8 cellular contexts compared by ENCODE assay signal in genomic region chr20:44187054-44187762, GRCh38. TPM values are rescaled to one million over a fixed set of nuclear protein-coding genes. Genes with fewer than 3 reads are reported as not detected.
A peak's percentile ranks its signal among the peaks of the same experiment; 100 is the strongest.
DNase-seq lines count a peak whose midpoint lies in the region; ATAC-seq and TF ChIP-seq lines count a peak whose summit lies in the region.

Gene JPH2, minus strand, starts transcription at chr20:44187188. Its CDS starts 483 bp downstream, at chr20:44186705.

- DNase-seq in GM03348 (ENCODE audit: low spot score) (peak; percentile 88), SW 1271 (lab: John Stamatoyannopoulos, UW) (peak; percentile 41 to 76), foreskin fibroblast (peak; percentile 72 to 88), omental fat pad (ENCODE audit: low spot score) (no peak), UCSD-AML1 (lab: John Stamatoyannopoulos, UW; ENCODE audit: unreplicated experiment) (no peak), NCI-H2196 treated with DMSO at 0.1 percent for 48 hours (lab: John Stamatoyannopoulos, UW; ENCODE audit: unreplicated experiment) (no peak), cerebellar nuclear complex (lab: John Stamatoyannopoulos, UW) (no peak)

- TF ChIP-seq CTCF in foreskin fibroblast (IDR thresholded peaks at IDR 0.05; ENCODE audit: low read depth, low read length) (no peak), omental fat pad (IDR thresholded peaks at IDR 0.05) (no peak)

- ATAC-seq in omental fat pad (ENCODE audit: low FRiP score) (peak; percentile 83), GM21447 (IDR thresholded peaks at IDR 0.05; ENCODE audit: unreplicated experiment) (no peak)

- peak within 1 kb of the TSS; percentile 52 to 60 for H3K4me3 ChIP-seq in foreskin fibroblast (ENCODE audit: low read depth in 1 of 2, low read length in 2 of 2)

RNA-seq across cellular contexts. Expression of gene JPH2, which starts in this region (rescaled TPM):
- 1 to 10 TPM; 2.6 to 7.9 (median 7.1) TPM for total RNA-seq in omental fat pad

Comparison
In these comparisons a context has a peak if more than half of its experiments do, and no peak if none do; other contexts are left out.
1. DNase-seq: peak in GM03348 (single experiment), SW 1271 (2 of 2) and foreskin fibroblast (2 of 2); none in omental fat pad (single experiment), UCSD-AML1 (single experiment), NCI-H2196 treated with DMSO at 0.1 percent for 48 hours (single experiment) and cerebellar nuclear complex (0 of 2).